ENCODE assay signal across 16 cellular contexts in the genomic region with DNA sequence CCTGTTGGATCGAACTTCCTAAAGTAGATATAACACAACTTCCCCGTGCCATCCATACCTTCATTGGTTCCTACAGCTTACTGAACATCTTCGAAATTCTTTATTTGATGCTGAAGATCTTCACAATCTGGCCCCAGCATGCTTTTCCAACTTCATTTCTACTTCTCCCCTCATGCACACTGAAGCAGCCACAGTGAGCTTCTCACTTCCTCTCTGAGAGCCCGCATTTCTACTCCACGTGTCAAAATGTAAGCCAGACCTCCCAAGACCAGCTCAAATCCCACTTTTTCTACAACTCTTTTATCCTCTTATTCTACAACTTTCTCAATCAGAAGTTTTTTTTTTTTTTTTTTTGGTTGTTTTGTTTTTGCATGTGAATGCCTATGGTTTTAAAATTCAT.
DNase-seq lines count a peak whose midpoint lies in the region; ATAC-seq lines count a peak whose summit lies in the region.
"Had no signal": no experiment of that assay in that cellular context is flagged by ENCODE, and none has a peak within 500 bp of the region (broad histone marks: within the 10 kb centered on the region; RNA-seq: fewer than 3 reads in every experiment).

No MANE protein-coding gene starts in this region.

- peak overlapping the region; percentile 95 for H3K4me3 ChIP-seq in GM08714 (ENCODE audit: low read length)
- H3K4me3 ChIP-seq: SJCRH30 had no signal

- ATAC-seq in GM18520 (IDR thresholded peaks at IDR 0.05; ENCODE audit: unreplicated experiment) (peak; percentile 22), HG02623 (IDR thresholded peaks at IDR 0.05; ENCODE audit: unreplicated experiment) (peak; percentile 50), HG03571 (IDR thresholded peaks at IDR 0.05; ENCODE audit: unreplicated experiment) (no peak)
- ATAC-seq: effector memory CD8-positive, alpha-beta T cell; sciatic nerve had no signal

- DNase-seq in MV-4-11 (lab: John Stamatoyannopoulos, UW), result peak; percentile 70
- no peak for DNase-seq in inferior parietal cortex (ENCODE audit: extremely low spot score)
- DNase-seq in stimulated activated CD4-positive, alpha-beta T cell treated with anti-CD3 and anti-CD28 coated beads, Interleukin-2, amount 100 ng/mL, for 24 hours, result no peak
- DNase-seq in activated gamma-delta T cell (lab: John Stamatoyannopoulos, UW), result no peak
- DNase-seq: activated naive CD4-positive, alpha-beta T cell treated with anti-CD3 and anti-CD28 coated beads, Interleukin-2, amount 10 ng/mL, durations not matched to agents 7 days and 5 days; DMS79; effector memory CD8-positive, alpha-beta T cell; mammary epithelial cell; NCI-H774; SJCRH30; stimulated activated naive CD4-positive, alpha-beta T cell treated with Interleukin-2 at 50 U/mL for 16 hours had no signal
